36 cellular contexts compared by ENCODE assay signal in genomic region chr4:88865051-88865450, GRCh38.
DNase-seq lines count a peak whose midpoint lies in the region; ATAC-seq, FAIRE-seq and TF ChIP-seq lines count a peak whose summit lies in the region.
"Had no signal": no experiment of that assay in that cellular context is flagged by ENCODE, and none has a peak within 500 bp of the region (broad histone marks: within the 10 kb centered on the region; RNA-seq: fewer than 3 reads in every experiment).

No MANE protein-coding gene starts in this region.

- no peak overlapping the region for H3K27ac Mint-ChIP-seq in GM23338
- H3K27ac Mint-ChIP-seq: activated naive CD4-positive, alpha-beta T cell treated with anti-CD3 and anti-CD28 coated beads for 36 hours; immature natural killer cell; nephron had no signal

- no peaks in the 10 kb centered on the region for H4K20me1 ChIP-seq in PC-9 (ENCODE audit: insufficient read depth)
- H4K20me1 ChIP-seq in keratinocyte (ENCODE audit: control insufficient read depth, extremely low read depth, insufficient read depth, low read length), result no peaks in the 10 kb centered on the region
- H4K20me1 ChIP-seq in GM23338 (replicated peaks; ENCODE audit: insufficient read depth), result no peaks in the 10 kb centered on the region
- H4K20me1 ChIP-seq: BLaER1 treated with 17β-estradiol and CSF1 and Interleukin-3, amounts not matched to agents 10 nM and 100 nM had no signal

- H3K4me3 ChIP-seq in PC-9, result no peak overlapping the region
- H3K4me3 ChIP-seq in keratinocyte (ENCODE audit: control insufficient read depth in 2 of 3, extremely low read depth in 1 of 3, insufficient read depth in 2 of 3, low read depth in 1 of 3, low read length in 3 of 3), result no peak overlapping the region
- H3K4me3 ChIP-seq in GM23338, result no peak overlapping the region
- H3K4me3 ChIP-seq: BLaER1 treated with 17β-estradiol and CSF1 and Interleukin-3, amounts not matched to agents 10 nM and 100 nM; dorsolateral prefrontal cortex; K562; Peyer's patch; SK-N-MC had no signal

- H3K4me1 ChIP-seq in PC-9 (replicated peaks; ENCODE audit: insufficient read depth) (peaks cover 24% of the 10 kb centered on the region), keratinocyte (ENCODE audit: control insufficient read depth, extremely low read depth, insufficient read depth, low read length) (peaks cover 23% of the 10 kb centered on the region), GM23338 (ENCODE audit: insufficient read depth) (no peaks in the 10 kb centered on the region)
- H3K4me1 ChIP-seq: Caco-2 had no signal

- TF ChIP-seq CTCF in PC-9 (conservative IDR thresholded peaks at IDR 0.05), result no peak
- no peak for TF ChIP-seq CTCF in keratinocyte (optimal IDR thresholded peaks at IDR 0.05 in 1 of 3, IDR thresholded peaks at IDR 0.05 in 1 of 3, conservative IDR thresholded peaks at IDR 0.05 in 1 of 3; ENCODE audit: extremely low read depth in 1 of 3, insufficient read depth in 2 of 3, low read length in 3 of 3)
- no peak for TF ChIP-seq CTCF in GM23338 (conservative IDR thresholded peaks at IDR 0.05; ENCODE audit: low read depth in 2 of 2)

- H3K79me2 ChIP-seq in PC-9 (ENCODE audit: low read depth) (no peaks in the 10 kb centered on the region), keratinocyte (ENCODE audit: control insufficient read depth, insufficient read depth, low read length) (no peaks in the 10 kb centered on the region), GM23338 (replicated peaks; ENCODE audit: insufficient read depth) (no peaks in the 10 kb centered on the region)
- H3K79me2 ChIP-seq: parathyroid adenoma had no signal

- H3K9ac ChIP-seq in keratinocyte (ENCODE audit: control insufficient read depth, extremely low read depth, insufficient read depth, low read length), result no peak overlapping the region
- H3K9ac ChIP-seq: BLaER1 treated with 17β-estradiol and CSF1 and Interleukin-3, amounts not matched to agents 10 nM and 100 nM; parathyroid adenoma had no signal

- H3K4me1 Mint-ChIP-seq in GM23338, result no peaks in the 10 kb centered on the region; the same call in 2 of the 3 replicates
- H3K4me1 Mint-ChIP-seq: immature natural killer cell had no signal

- ATAC-seq in GM18870 (IDR thresholded peaks at IDR 0.05; ENCODE audit: unreplicated experiment) (no peak), GM23338 (no peak)
- ATAC-seq: activated T-cell treated with anti-CD3 and anti-CD28 coated beads, Interleukin-2, amount 50 U/mL, for 4 hours; K562; left ventricle myocardium superior; right cardiac atrium had no signal

- intact Hi-C loops in PC-9 (cut with micrococcal nuclease; ENCODE audit: unreplicated experiment), result no loop called here

- DNase-seq in EH (ENCODE audit: low read depth) (peak; percentile 27), PC-9 (peak in 1 of 2 experiments; percentile 38), dermis blood vessel endothelial cell (peak; percentile 24), keratinocyte (ENCODE audit: low read depth, low spot score) (no peak), HT-29 (ENCODE audit: low spot score) (no peak), DMS 273 (lab: John Stamatoyannopoulos, UW; ENCODE audit: unreplicated experiment) (no peak), GM23338 (ENCODE audit: low spot score) (no peak)
- DNase-seq: activated CD4-positive, alpha-beta T cell treated with anti-CD3 and anti-CD28 coated beads for 4 hours; activated naive CD4-positive, alpha-beta T cell treated with anti-CD3 and anti-CD28 coated beads for 36 hours; activated T-cell treated with anti-CD3 and anti-CD28 coated beads, Interleukin-2, amount 50 U/mL, for 4 hours; Caco-2; caudate nucleus; DND-41; dorsolateral prefrontal cortex; hippocampal formation; immature natural killer cell; left ventricle myocardium superior; MM.1S; NCI-H1436 treated with DMSO at 0.1 percent for 48 hours; NCI-H510A treated with DMSO at 0.1 percent for 48 hours; NK-92 treated with Interleukin-12 subunit alpha and Interleukin-12 subunit beta, amount 100 ng/mL, for 24 hours; Peyer's patch; right cardiac atrium; stimulated activated CD4-positive, alpha-beta T cell treated with anti-CD3 and anti-CD28 coated beads, Interleukin-12 subunit alpha, Interleukin-12 subunit beta, amount 100 ng/mL, for 4 hours; stimulated activated CD4-positive, alpha-beta T cell treated with anti-CD3 and anti-CD28 coated beads, Interleukin-4, amount 100 ng/mL, for 4 hours; stimulated activated naive CD4-positive, alpha-beta T cell; T-helper 2 cell had no signal

- H3K27ac ChIP-seq in PC-9 (peak overlapping the region; percentile 29; the same call in 1 of the 2 replicates), keratinocyte (ENCODE audit: control insufficient read depth, insufficient read depth, low read length) (peak overlapping the region; percentile 34), GM23338 (ENCODE audit: low read depth) (no peak overlapping the region)
- H3K27ac ChIP-seq: BLaER1 treated with 17β-estradiol and CSF1 and Interleukin-3, amounts not matched to agents 10 nM and 100 nM; dorsolateral prefrontal cortex; parathyroid adenoma; Peyer's patch; SK-N-MC had no signal

- H2AFZ ChIP-seq in PC-9 (no peak overlapping the region), keratinocyte (ENCODE audit: control insufficient read depth, low read length) (no peak overlapping the region), GM23338 (no peak overlapping the region)
- H2AFZ ChIP-seq: parathyroid adenoma had no signal

- dilution Hi-C loops in keratinocyte (cut with MboI; ENCODE audit: extremely low pct_ligation_motif_present, low sequenced_read_pairs), result no loop called here

- peaks cover 7% of the 10 kb centered on the region; the same call in 2 of the 3 replicates for H3K9me3 Mint-ChIP-seq in GM23338
- H3K9me3 Mint-ChIP-seq: activated naive CD4-positive, alpha-beta T cell treated with anti-CD3 and anti-CD28 coated beads for 36 hours; activated T-cell treated with anti-CD3 and anti-CD28 coated beads, Interleukin-2, amount 50 U/mL, for 4 hours; immature natural killer cell had no signal

- H3K9me3 ChIP-seq in PC-9 (ENCODE audit: insufficient read depth, low read depth), result no peaks in the 10 kb centered on the region
- H3K9me3 ChIP-seq in keratinocyte (ENCODE audit: control insufficient read depth, low read depth, low read length), result no peaks in the 10 kb centered on the region
- H3K9me3 ChIP-seq: BLaER1 treated with 17β-estradiol and CSF1 and Interleukin-3, amounts not matched to agents 10 nM and 100 nM; Caco-2; Peyer's patch had no signal

- POLR2A ChIA-PET in PC-9 (lab: Charles Lee; ENCODE audit: unreplicated experiment), result interaction anchor here (0.6 to 0.8 kb wide), 2 partner anchors 27 to 78 kb away, joined by 3 read pairs; no protein-coding TSS in a partner anchor

- no peaks in the 10 kb centered on the region for H3K27me3 Mint-ChIP-seq in GM23338 (ENCODE audit: insufficient read depth, low read depth, poor library complexity)

- H3K4me2 ChIP-seq in PC-9, result no peak overlapping the region; the same call in 1 of the 2 replicates
- H3K4me2 ChIP-seq in keratinocyte (ENCODE audit: control insufficient read depth, extremely low read depth, insufficient read depth, low read depth, low read length), result no peak overlapping the region
- H3K4me2 ChIP-seq in GM23338, result no peak overlapping the region

- FAIRE-seq in keratinocyte (lab: Jason Lieb, UNC), result peak; percentile 39
- FAIRE-seq: frontal cortex, GM12892, GM19239, K562 had no signal

- BruUV-seq in PC-9 (replicated peaks; lab: Mats Ljungman, UMichigan), result no TSS peak

- peaks cover 9% of the 10 kb centered on the region; the same call in 2 of the 3 replicates for H3K36me3 Mint-ChIP-seq in GM23338 (ENCODE audit: low read depth)
- H3K36me3 Mint-ChIP-seq: immature natural killer cell had no signal

- H3K27me3 ChIP-seq in PC-9 (ENCODE audit: insufficient read depth, low read depth) (no peaks in the 10 kb centered on the region), keratinocyte (ENCODE audit: control insufficient read depth, extremely low read depth, insufficient read depth, low read length) (no peaks in the 10 kb centered on the region), GM23338 (ENCODE audit: insufficient read depth) (no peaks in the 10 kb centered on the region)
- H3K27me3 ChIP-seq: BLaER1 treated with 17β-estradiol and CSF1 and Interleukin-3, amounts not matched to agents 10 nM and 100 nM; dorsolateral prefrontal cortex; Peyer's patch had no signal

- H3K36me3 ChIP-seq in PC-9 (ENCODE audit: low read depth), result no peaks in the 10 kb centered on the region
- H3K36me3 ChIP-seq in keratinocyte (ENCODE audit: control insufficient read depth in 2 of 2, extremely low read depth in 1 of 2, insufficient read depth in 2 of 2, low read length in 2 of 2), result no peaks in the 10 kb centered on the region
- no peaks in the 10 kb centered on the region for H3K36me3 ChIP-seq in GM23338 (ENCODE audit: insufficient read depth)
- H3K36me3 ChIP-seq: BLaER1 treated with 17β-estradiol and CSF1 and Interleukin-3, amounts not matched to agents 10 nM and 100 nM; Peyer's patch had no signal

- H3K9me2 ChIP-seq in PC-9 (ENCODE audit: insufficient read depth) (no peaks in the 10 kb centered on the region), GM23338 (ENCODE audit: insufficient read depth) (no peaks in the 10 kb centered on the region)

- H3K9me1 ChIP-seq in keratinocyte (ENCODE audit: control insufficient read depth, extremely low read depth, insufficient read depth, low read length), result no peaks in the 10 kb centered on the region

- no peaks in the 10 kb centered on the region; the same call in 1 of the 2 replicates for H3F3A ChIP-seq in PC-9 (ENCODE audit: insufficient read depth, low read depth)
- H3F3A ChIP-seq in GM23338 (replicated peaks; ENCODE audit: low read depth), result no peaks in the 10 kb centered on the region

- H3K4me3 Mint-ChIP-seq in GM23338, result no peak overlapping the region
- H3K4me3 Mint-ChIP-seq: activated naive CD4-positive, alpha-beta T cell treated with anti-CD3 and anti-CD28 coated beads for 36 hours; activated T-cell treated with anti-CD3 and anti-CD28 coated beads, Interleukin-2, amount 50 U/mL, for 4 hours; immature natural killer cell; nephron had no signal

- CTCF ChIA-PET in PC-9 (lab: Charles Lee), result no interaction called here

TF ChIP-seq in GM23338, 12 proteins besides CTCF, POLR2A, EP300 and RAD21 (continues in another document):
- TF ChIP-seq EZH2 (IDR thresholded peaks at IDR 0.05; ENCODE audit: low read depth, unreplicated experiment) (no peak), ZNF114 (CRISPR knock-in tag; IDR thresholded peaks at IDR 0.05) (no peak)

Comparison
In these comparisons a context has a peak if more than half of its experiments do, and no peak if none do; other contexts are left out.
1. DNase-seq: peak in EH (single experiment) and dermis blood vessel endothelial cell (single experiment); none in keratinocyte (single experiment), HT-29 (single experiment), DMS 273 (single experiment) and GM23338 (single experiment).